ENCODE assay signal across 1 cellular context in genomic region chr13:75479102-75479501, GRCh38.
TF ChIP-seq lines count a peak whose summit lies in the region.

No MANE protein-coding gene starts in this region.

TF ChIP-seq in K562, 482 proteins besides CTCF, POLR2A, EP300 and RAD21 (continued from another document):
- TF ChIP-seq, protein P1, sequence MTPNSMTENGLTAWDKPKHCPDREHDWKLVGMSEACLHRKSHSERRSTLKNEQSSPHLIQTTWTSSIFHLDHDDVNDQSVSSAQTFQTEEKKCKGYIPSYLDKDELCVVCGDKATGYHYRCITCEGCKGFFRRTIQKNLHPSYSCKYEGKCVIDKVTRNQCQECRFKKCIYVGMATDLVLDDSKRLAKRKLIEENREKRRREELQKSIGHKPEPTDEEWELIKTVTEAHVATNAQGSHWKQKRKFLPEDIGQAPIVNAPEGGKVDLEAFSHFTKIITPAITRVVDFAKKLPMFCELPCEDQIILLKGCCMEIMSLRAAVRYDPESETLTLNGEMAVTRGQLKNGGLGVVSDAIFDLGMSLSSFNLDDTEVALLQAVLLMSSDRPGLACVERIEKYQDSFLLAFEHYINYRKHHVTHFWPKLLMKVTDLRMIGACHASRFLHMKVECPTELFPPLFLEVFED (CRISPR knock-in tag; conservative IDR thresholded peaks at IDR 0.05) = no peak
- TF ChIP-seq, protein P2, sequence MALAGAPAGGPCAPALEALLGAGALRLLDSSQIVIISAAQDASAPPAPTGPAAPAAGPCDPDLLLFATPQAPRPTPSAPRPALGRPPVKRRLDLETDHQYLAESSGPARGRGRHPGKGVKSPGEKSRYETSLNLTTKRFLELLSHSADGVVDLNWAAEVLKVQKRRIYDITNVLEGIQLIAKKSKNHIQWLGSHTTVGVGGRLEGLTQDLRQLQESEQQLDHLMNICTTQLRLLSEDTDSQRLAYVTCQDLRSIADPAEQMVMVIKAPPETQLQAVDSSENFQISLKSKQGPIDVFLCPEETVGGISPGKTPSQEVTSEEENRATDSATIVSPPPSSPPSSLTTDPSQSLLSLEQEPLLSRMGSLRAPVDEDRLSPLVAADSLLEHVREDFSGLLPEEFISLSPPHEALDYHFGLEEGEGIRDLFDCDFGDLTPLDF (CRISPR knock-in tag; IDR thresholded peaks at IDR 0.05) = no peak
- TF ChIP-seq TBL1XR1 (IDR thresholded peaks at IDR 0.05; ENCODE audit: low read length in 2 of 2) (no peak), KHSRP (IDR thresholded peaks at IDR 0.05) (no peak), ZNF561 (CRISPR knock-in tag; conservative IDR thresholded peaks at IDR 0.05) (no peak), EZH2 (IDR thresholded peaks at IDR 0.05; ENCODE audit: borderline replicate concordance, low read depth, low read length) (no peak), GABPB2 (CRISPR knock-in tag; conservative IDR thresholded peaks at IDR 0.05) (no peak), MEF2D (tag; conservative IDR thresholded peaks at IDR 0.05; ENCODE audit: low read depth) (no peak), DPF2 (IDR thresholded peaks at IDR 0.05) (no peak), TEAD4 (IDR thresholded peaks at IDR 0.05; ENCODE audit: low read length) (no peak), TEAD4 (CRISPR knock-in tag; IDR thresholded peaks at IDR 0.05; ENCODE audit: borderline replicate concordance) (no peak), USF1 (CRISPR knock-in tag; IDR thresholded peaks at IDR 0.05) (no peak), CEBPG (CRISPR knock-in tag; IDR thresholded peaks at IDR 0.05) (no peak), CEBPG (tag; conservative IDR thresholded peaks at IDR 0.05 in 1 of 2, IDR thresholded peaks at IDR 0.05 in 1 of 2) (no peak), ZFX (CRISPR knock-in tag; IDR thresholded peaks at IDR 0.05) (no peak), KAT2B (IDR thresholded peaks at IDR 0.05; ENCODE audit: low read depth, low read length) (no peak), ZNF431 (CRISPR knock-in tag; IDR thresholded peaks at IDR 0.05) (no peak)
